21 cellular contexts compared by ENCODE assay signal in the genomic region with DNA sequence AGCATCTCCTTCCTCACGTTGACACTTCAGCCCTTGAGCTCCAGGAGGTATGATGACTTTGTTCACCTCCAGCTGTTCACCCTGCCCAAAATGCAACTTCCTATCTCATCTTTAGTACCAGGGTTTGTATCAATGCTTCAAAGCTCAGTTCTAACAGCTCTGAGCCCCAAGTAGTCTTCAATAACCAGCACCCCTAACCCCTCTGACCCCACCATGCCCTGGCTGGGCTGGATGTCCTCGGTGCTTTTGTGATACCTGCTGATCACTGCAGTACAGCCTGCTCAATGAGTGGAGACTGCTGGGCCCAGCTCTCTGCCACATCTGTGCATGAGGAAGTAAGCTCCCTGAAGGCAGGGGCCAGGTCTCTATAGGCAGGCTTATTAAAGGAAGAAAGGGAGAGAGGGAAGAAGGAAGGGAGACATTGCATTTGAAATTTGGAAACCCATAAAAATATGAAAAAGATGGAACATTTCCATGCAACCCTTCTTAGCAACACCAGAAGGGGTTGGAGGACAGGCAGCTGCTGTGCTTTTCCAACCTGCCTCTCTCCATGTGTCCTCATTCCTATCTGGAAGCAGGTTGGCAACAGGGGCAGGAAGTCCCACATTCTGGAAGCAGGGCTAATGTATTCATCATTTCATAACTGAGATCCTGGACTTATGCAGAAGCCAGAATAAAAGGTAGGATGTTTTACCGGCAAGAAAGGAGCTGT.
"Had no signal": no experiment of that assay in that cellular context is flagged by ENCODE, and none has a peak within 500 bp of the region (broad histone marks: within the 10 kb centered on the region; RNA-seq: fewer than 3 reads in every experiment).

No MANE protein-coding gene starts in this region.

- H3K4me1 ChIP-seq: gastroesophageal sphincter, upper lobe of right lung had no signal

- H3K4me3 Mint-ChIP-seq: activated CD4-positive, alpha-beta T cell treated with anti-CD3 and anti-CD28 coated beads, Interleukin-2, amount 10 ng/mL, durations not matched to agents 7 days and 5 days; activated naive CD8-positive, alpha-beta T cell treated with anti-CD3 and anti-CD28 coated beads for 36 hours; activated T-helper 17 cell treated with anti-CD3 and anti-CD28 coated beads, Interleukin-2, amount 50 U/mL, for 72 hours; immature natural killer cell; memory B cell; naive B cell; stimulated activated memory B cell treated with anti-CD40 and anti-IgM and Interleukin-4, amounts not matched to agents 10 μg/mL and 1 μg/mL and 100 μg/mL, for 72 hours had no signal

- H3K27me3 Mint-ChIP-seq: activated naive CD8-positive, alpha-beta T cell treated with anti-CD3 and anti-CD28 coated beads for 36 hours; activated T-helper 17 cell treated with anti-CD3 and anti-CD28 coated beads, Interleukin-2, amount 50 U/mL, for 72 hours; stimulated activated memory B cell treated with anti-CD40 and anti-IgM and Interleukin-4, amounts not matched to agents 10 μg/mL and 1 μg/mL and 100 μg/mL, for 72 hours had no signal

- H3K36me3 Mint-ChIP-seq: activated naive CD8-positive, alpha-beta T cell treated with anti-CD3 and anti-CD28 coated beads for 36 hours; immature natural killer cell; memory B cell; naive B cell; stimulated activated memory B cell treated with anti-CD40 and anti-IgM and Interleukin-4, amounts not matched to agents 10 μg/mL and 1 μg/mL and 100 μg/mL, for 72 hours had no signal

- H3K36me3 ChIP-seq: gastroesophageal sphincter, spleen, thoracic aorta, upper lobe of right lung had no signal

- H3K9me3 Mint-ChIP-seq: activated naive CD8-positive, alpha-beta T cell treated with anti-CD3 and anti-CD28 coated beads for 36 hours; activated T-helper 17 cell treated with anti-CD3 and anti-CD28 coated beads, Interleukin-2, amount 50 U/mL, for 72 hours; stimulated activated memory B cell treated with anti-CD40 and anti-IgM and Interleukin-4, amounts not matched to agents 10 μg/mL and 1 μg/mL and 100 μg/mL, for 72 hours had no signal

- H3K27me3 ChIP-seq: gastroesophageal sphincter, spleen, upper lobe of right lung had no signal

- H3K9me3 ChIP-seq: gastroesophageal sphincter, mucosa of descending colon, SK-N-SH, thoracic aorta, upper lobe of right lung had no signal

- DNase-seq: activated CD4-positive, alpha-beta T cell treated with anti-CD3 and anti-CD28 coated beads, Interleukin-2, amount 10 ng/mL, durations not matched to agents 7 days and 5 days; activated CD4-positive, CD25-positive, alpha-beta regulatory T cell; activated naive CD4-positive, alpha-beta T cell; activated naive CD8-positive, alpha-beta T cell treated with anti-CD3 and anti-CD28 coated beads for 36 hours; activated T-cell treated with anti-CD3 and anti-CD28 coated beads, Interleukin-2, amount 50 U/mL, for 1 hour; amniotic stem cell; central memory CD4-positive, alpha-beta T cell; immature natural killer cell; mucosa of descending colon; naive B cell; SK-N-SH; spleen; stimulated activated CD4-positive, alpha-beta T cell treated with anti-CD3 and anti-CD28 coated beads, Interleukin-4, amount 100 ng/mL, for 4 hours; T1000; upper lobe of right lung had no signal

- ATAC-seq: activated T-helper 17 cell treated with anti-CD3 and anti-CD28 coated beads, Interleukin-2, amount 50 U/mL, for 72 hours; esophagus mucosa; gastroesophageal sphincter; mucosa of descending colon; stimulated activated memory B cell treated with anti-CD40 and anti-IgM and Interleukin-4, amounts not matched to agents 10 μg/mL and 1 μg/mL and 100 μg/mL, for 72 hours; upper lobe of right lung had no signal

- H3K27ac Mint-ChIP-seq: activated CD4-positive, alpha-beta T cell treated with anti-CD3 and anti-CD28 coated beads, Interleukin-2, amount 10 ng/mL, durations not matched to agents 7 days and 5 days; activated naive CD8-positive, alpha-beta T cell treated with anti-CD3 and anti-CD28 coated beads for 36 hours; activated T-helper 17 cell treated with anti-CD3 and anti-CD28 coated beads, Interleukin-2, amount 50 U/mL, for 72 hours; memory B cell; naive B cell; stimulated activated memory B cell treated with anti-CD40 and anti-IgM and Interleukin-4, amounts not matched to agents 10 μg/mL and 1 μg/mL and 100 μg/mL, for 72 hours had no signal

- H3K4me3 ChIP-seq: gastroesophageal sphincter, mucosa of descending colon, spleen, thoracic aorta, upper lobe of right lung had no signal

- H3K27ac ChIP-seq: gastroesophageal sphincter, spleen, thoracic aorta, upper lobe of right lung had no signal
